In genomic region chr5:144139586-144139985, GRCh38 we compare ENCODE assay signal across 17 cellular contexts. TPM values are rescaled to one million over a fixed set of nuclear protein-coding genes. Genes with fewer than 3 reads are reported as not detected.
DNase-seq lines count a peak whose midpoint lies in the region; FAIRE-seq and TF ChIP-seq lines count a peak whose summit lies in the region.
"Had no signal": no experiment of that assay in that cellular context is flagged by ENCODE, and none has a peak within 500 bp of the region (broad histone marks: within the 10 kb centered on the region; RNA-seq: fewer than 3 reads in every experiment).

No MANE protein-coding gene starts in this region.

- TF ChIP-seq CTCF in smooth muscle cell (IDR thresholded peaks at IDR 0.05; ENCODE audit: borderline replicate concordance, insufficient read depth, poor library complexity, severe bottlenecking) (peak; percentile 10), coronary artery (IDR thresholded peaks at IDR 0.05) (no peak)

- no peaks in the 10 kb centered on the region for H3K36me3 ChIP-seq in smooth muscle cell (ENCODE audit: low read depth)
- H3K36me3 ChIP-seq: SJCRH30 had no signal

- peak overlapping the region; percentile 12 for H2AFZ ChIP-seq in smooth muscle cell (ENCODE audit: low read depth)

- H3K9me3 ChIP-seq in smooth muscle cell (replicated peaks; ENCODE audit: low read depth): no peaks in the 10 kb centered on the region
- H3K9me3 ChIP-seq: SJCRH30 had no signal

- H3K27ac ChIP-seq in smooth muscle cell (ENCODE audit: low read depth) (no peak overlapping the region), coronary artery (no peak overlapping the region)
- H3K27ac ChIP-seq: 22Rv1, SJCRH30 had no signal

- H3K27me3 ChIP-seq in smooth muscle cell (ENCODE audit: low read depth): no peaks in the 10 kb centered on the region
- H3K27me3 ChIP-seq: SJCRH30 had no signal

- DNase-seq in DMS 273 (lab: John Stamatoyannopoulos, UW; ENCODE audit: unreplicated experiment): peak; percentile 38
- no peak for DNase-seq in DMS 273 treated with DMSO at 0.1 percent for 48 hours (lab: John Stamatoyannopoulos, UW)
- DNase-seq in amniotic epithelial cell (ENCODE audit: low read depth): peak; percentile 93
- DNase-seq in globus pallidus (ENCODE audit: low spot score): peak; percentile 47
- DNase-seq in smooth muscle cell (lab: John Stamatoyannopoulos, UW; ENCODE audit: unreplicated experiment): no peak
- no peak for DNase-seq in central memory CD4-positive, alpha-beta T cell
- no peak for DNase-seq in coronary artery (ENCODE audit: low spot score)
- DNase-seq in HTR-8/SVneo (ENCODE audit: insufficient read length, low spot score): no peak
- DNase-seq: activated CD4-positive, alpha-beta T cell treated with anti-CD3 and anti-CD28 coated beads, Interleukin-2, amount 50 U/mL, for 4 hours; activated T-cell treated with anti-CD3 and anti-CD28 coated beads, Interleukin-2, amount 50 U/mL, for 72 hours; hippocampal formation; NCI-H1694 treated with DMSO at 0.1 percent for 48 hours; NK-92 treated with Interleukin-12 subunit alpha and Interleukin-12 subunit beta, amount 100 ng/mL, for 24 hours; retina had no signal

- H3K4me1 ChIP-seq in smooth muscle cell (ENCODE audit: low read depth): no peaks in the 10 kb centered on the region
- H3K4me1 ChIP-seq: SJCRH30 had no signal

- H3K4me3 ChIP-seq in smooth muscle cell (no peak overlapping the region), coronary artery (no peak overlapping the region)
- H3K4me3 ChIP-seq: SJCRH30 had no signal

- no peaks in the 10 kb centered on the region for H4K20me1 ChIP-seq in smooth muscle cell (ENCODE audit: low read depth)

- H3K4me2 ChIP-seq in smooth muscle cell: peak overlapping the region; percentile 35

- H3K9ac ChIP-seq in smooth muscle cell (ENCODE audit: low read depth): no peak overlapping the region

- no peaks in the 10 kb centered on the region for H3K79me2 ChIP-seq in smooth muscle cell (ENCODE audit: low read depth)

- 27% methylated on average over 5 of the region's 5 CpGs for WGBS in smooth muscle cell (ENCODE audit: low lambda C conversion rate)

- FAIRE-seq in HTR-8/SVneo (lab: Jason Lieb, UNC): no peak

- H3F3A ChIP-seq in smooth muscle cell (ENCODE audit: low read depth): peaks cover 4% of the 10 kb centered on the region

RNA-seq across cellular contexts. Expression of gene YIPF5, which starts 30.9 kb away (rescaled TPM):
- total RNA-seq in smooth muscle cell: 192 and 283 TPM in 2 replicates
- polyA plus RNA-seq in smooth muscle cell: 159 and 215 TPM in 2 replicates

RNA-seq across cellular contexts. Expression of gene KCTD16, which starts 31.1 kb away (rescaled TPM):
- 11.1 and 13.4 TPM in 2 replicates for total RNA-seq in smooth muscle cell
- polyA plus RNA-seq in smooth muscle cell: 1.5 and 1.6 TPM in 2 replicates
- total RNA-seq: natural killer cell treated with Interleukin-12 subunit alpha and Interleukin-12 subunit beta and Interleukin-15 and Interleukin-18, amount 100 ng/mL, for 72 hours had no signal

Comparison
In these comparisons a context has a peak if more than half of its experiments do, and no peak if none do; other contexts are left out.
1. DNase-seq: peak in DMS 273 (single experiment), amniotic epithelial cell (single experiment) and globus pallidus (single experiment); none in DMS 273 treated with DMSO at 0.1 percent for 48 hours (single experiment), smooth muscle cell (single experiment), central memory CD4-positive, alpha-beta T cell (single experiment), coronary artery (single experiment) and HTR-8/SVneo (single experiment).